1 cellular context compared by ENCODE assay signal in the genomic region with DNA sequence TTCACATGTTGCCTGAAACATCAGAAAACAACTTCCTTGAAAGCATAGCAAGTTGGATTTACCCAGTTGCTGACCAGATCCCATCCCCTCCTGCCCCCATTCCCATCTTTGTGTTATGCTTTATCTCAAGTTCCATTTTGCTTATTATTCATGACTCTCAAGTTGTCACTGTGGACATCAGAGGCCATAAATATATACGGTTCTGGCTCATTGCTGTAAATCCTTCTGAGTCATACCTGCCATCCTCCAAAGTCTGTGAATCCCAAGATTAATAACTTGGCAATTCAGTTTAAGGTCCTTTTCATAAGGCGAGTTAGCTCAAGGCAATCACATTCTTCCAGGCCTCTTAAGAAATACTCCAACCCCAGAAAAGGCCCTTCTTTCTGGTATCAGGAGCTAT.
TF ChIP-seq lines count a peak whose summit lies in the region.

No MANE protein-coding gene starts in this region.

TF ChIP-seq in H1, 55 proteins besides CTCF, POLR2A, EP300 and RAD21 (continued from another document):
- TF ChIP-seq, protein P1, sequence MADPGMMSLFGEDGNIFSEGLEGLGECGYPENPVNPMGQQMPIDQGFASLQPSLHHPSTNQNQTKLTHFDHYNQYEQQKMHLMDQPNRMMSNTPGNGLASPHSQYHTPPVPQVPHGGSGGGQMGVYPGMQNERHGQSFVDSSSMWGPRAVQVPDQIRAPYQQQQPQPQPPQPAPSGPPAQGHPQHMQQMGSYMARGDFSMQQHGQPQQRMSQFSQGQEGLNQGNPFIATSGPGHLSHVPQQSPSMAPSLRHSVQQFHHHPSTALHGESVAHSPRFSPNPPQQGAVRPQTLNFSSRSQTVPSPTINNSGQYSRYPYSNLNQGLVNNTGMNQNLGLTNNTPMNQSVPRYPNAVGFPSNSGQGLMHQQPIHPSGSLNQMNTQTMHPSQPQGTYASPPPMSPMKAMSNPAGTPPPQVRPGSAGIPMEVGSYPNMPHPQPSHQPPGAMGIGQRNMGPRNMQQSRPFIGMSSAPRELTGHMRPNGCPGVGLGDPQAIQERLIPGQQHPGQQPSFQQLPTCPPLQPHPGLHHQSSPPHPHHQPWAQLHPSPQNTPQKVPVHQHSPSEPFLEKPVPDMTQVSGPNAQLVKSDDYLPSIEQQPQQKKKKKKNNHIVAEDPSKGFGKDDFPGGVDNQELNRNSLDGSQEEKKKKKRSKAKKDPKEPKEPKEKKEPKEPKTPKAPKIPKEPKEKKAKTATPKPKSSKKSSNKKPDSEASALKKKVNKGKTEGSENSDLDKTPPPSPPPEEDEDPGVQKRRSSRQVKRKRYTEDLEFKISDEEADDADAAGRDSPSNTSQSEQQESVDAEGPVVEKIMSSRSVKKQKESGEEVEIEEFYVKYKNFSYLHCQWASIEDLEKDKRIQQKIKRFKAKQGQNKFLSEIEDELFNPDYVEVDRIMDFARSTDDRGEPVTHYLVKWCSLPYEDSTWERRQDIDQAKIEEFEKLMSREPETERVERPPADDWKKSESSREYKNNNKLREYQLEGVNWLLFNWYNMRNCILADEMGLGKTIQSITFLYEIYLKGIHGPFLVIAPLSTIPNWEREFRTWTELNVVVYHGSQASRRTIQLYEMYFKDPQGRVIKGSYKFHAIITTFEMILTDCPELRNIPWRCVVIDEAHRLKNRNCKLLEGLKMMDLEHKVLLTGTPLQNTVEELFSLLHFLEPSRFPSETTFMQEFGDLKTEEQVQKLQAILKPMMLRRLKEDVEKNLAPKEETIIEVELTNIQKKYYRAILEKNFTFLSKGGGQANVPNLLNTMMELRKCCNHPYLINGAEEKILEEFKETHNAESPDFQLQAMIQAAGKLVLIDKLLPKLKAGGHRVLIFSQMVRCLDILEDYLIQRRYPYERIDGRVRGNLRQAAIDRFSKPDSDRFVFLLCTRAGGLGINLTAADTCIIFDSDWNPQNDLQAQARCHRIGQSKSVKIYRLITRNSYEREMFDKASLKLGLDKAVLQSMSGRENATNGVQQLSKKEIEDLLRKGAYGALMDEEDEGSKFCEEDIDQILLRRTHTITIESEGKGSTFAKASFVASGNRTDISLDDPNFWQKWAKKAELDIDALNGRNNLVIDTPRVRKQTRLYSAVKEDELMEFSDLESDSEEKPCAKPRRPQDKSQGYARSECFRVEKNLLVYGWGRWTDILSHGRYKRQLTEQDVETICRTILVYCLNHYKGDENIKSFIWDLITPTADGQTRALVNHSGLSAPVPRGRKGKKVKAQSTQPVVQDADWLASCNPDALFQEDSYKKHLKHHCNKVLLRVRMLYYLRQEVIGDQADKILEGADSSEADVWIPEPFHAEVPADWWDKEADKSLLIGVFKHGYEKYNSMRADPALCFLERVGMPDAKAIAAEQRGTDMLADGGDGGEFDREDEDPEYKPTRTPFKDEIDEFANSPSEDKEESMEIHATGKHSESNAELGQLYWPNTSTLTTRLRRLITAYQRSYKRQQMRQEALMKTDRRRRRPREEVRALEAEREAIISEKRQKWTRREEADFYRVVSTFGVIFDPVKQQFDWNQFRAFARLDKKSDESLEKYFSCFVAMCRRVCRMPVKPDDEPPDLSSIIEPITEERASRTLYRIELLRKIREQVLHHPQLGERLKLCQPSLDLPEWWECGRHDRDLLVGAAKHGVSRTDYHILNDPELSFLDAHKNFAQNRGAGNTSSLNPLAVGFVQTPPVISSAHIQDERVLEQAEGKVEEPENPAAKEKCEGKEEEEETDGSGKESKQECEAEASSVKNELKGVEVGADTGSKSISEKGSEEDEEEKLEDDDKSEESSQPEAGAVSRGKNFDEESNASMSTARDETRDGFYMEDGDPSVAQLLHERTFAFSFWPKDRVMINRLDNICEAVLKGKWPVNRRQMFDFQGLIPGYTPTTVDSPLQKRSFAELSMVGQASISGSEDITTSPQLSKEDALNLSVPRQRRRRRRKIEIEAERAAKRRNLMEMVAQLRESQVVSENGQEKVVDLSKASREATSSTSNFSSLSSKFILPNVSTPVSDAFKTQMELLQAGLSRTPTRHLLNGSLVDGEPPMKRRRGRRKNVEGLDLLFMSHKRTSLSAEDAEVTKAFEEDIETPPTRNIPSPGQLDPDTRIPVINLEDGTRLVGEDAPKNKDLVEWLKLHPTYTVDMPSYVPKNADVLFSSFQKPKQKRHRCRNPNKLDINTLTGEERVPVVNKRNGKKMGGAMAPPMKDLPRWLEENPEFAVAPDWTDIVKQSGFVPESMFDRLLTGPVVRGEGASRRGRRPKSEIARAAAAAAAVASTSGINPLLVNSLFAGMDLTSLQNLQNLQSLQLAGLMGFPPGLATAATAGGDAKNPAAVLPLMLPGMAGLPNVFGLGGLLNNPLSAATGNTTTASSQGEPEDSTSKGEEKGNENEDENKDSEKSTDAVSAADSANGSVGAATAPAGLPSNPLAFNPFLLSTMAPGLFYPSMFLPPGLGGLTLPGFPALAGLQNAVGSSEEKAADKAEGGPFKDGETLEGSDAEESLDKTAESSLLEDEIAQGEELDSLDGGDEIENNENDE (IDR thresholded peaks at IDR 0.05; ENCODE audit: insufficient replicate concordance, low read length) = no peak
- TF ChIP-seq SIX5 (IDR thresholded peaks at IDR 0.05; ENCODE audit: low read depth, low read length) (no peak), EGR1 (IDR thresholded peaks at IDR 0.05; ENCODE audit: borderline replicate concordance, low read depth, low read length) (no peak), TCF12 (IDR thresholded peaks at IDR 0.05; ENCODE audit: low read depth, low read length) (no peak), SP4 (IDR thresholded peaks at IDR 0.05; ENCODE audit: low read length) (no peak), TAF7 (optimal IDR thresholded peaks at IDR 0.05; ENCODE audit: borderline replicate concordance, low read depth, low read length) (no peak), SIN3A (conservative IDR thresholded peaks at IDR 0.05 in 1 of 2, IDR thresholded peaks at IDR 0.05 in 1 of 2; ENCODE audit: low read depth in 1 of 2, low read length in 2 of 2) (no peak), SRF (IDR thresholded peaks at IDR 0.05; ENCODE audit: low read depth, low read length) (no peak), CREB1 (IDR thresholded peaks at IDR 0.05) (no peak), GABPA (IDR thresholded peaks at IDR 0.05; ENCODE audit: borderline replicate concordance, insufficient read depth, low read length) (no peak), PHF8 (conservative IDR thresholded peaks at IDR 0.05; ENCODE audit: low read depth, low read length) (no peak), EZH2 (IDR thresholded peaks at IDR 0.05; ENCODE audit: low read depth, low read length, severe bottlenecking) (no peak), GTF2F1 (IDR thresholded peaks at IDR 0.05; ENCODE audit: borderline replicate concordance, low read depth, low read length) (no peak), RNF2 (IDR thresholded peaks at IDR 0.05; ENCODE audit: borderline replicate concordance, low read depth, low read length, missing control alignments, poor library complexity, severe bottlenecking) (no peak), NANOG (IDR thresholded peaks at IDR 0.05; ENCODE audit: insufficient read depth, low read depth, low read length, poor library complexity, severe bottlenecking) (no peak)
- TF ChIP-seq, protein P2, sequence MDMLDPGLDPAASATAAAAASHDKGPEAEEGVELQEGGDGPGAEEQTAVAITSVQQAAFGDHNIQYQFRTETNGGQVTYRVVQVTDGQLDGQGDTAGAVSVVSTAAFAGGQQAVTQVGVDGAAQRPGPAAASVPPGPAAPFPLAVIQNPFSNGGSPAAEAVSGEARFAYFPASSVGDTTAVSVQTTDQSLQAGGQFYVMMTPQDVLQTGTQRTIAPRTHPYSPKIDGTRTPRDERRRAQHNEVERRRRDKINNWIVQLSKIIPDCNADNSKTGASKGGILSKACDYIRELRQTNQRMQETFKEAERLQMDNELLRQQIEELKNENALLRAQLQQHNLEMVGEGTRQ (IDR thresholded peaks at IDR 0.05; ENCODE audit: low read length) = no peak
- TF ChIP-seq, protein P3, sequence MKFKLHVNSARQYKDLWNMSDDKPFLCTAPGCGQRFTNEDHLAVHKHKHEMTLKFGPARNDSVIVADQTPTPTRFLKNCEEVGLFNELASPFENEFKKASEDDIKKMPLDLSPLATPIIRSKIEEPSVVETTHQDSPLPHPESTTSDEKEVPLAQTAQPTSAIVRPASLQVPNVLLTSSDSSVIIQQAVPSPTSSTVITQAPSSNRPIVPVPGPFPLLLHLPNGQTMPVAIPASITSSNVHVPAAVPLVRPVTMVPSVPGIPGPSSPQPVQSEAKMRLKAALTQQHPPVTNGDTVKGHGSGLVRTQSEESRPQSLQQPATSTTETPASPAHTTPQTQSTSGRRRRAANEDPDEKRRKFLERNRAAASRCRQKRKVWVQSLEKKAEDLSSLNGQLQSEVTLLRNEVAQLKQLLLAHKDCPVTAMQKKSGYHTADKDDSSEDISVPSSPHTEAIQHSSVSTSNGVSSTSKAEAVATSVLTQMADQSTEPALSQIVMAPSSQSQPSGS (IDR thresholded peaks at IDR 0.05; ENCODE audit: low read length) = no peak
